15 cellular contexts compared by ENCODE assay signal in the genomic region with DNA sequence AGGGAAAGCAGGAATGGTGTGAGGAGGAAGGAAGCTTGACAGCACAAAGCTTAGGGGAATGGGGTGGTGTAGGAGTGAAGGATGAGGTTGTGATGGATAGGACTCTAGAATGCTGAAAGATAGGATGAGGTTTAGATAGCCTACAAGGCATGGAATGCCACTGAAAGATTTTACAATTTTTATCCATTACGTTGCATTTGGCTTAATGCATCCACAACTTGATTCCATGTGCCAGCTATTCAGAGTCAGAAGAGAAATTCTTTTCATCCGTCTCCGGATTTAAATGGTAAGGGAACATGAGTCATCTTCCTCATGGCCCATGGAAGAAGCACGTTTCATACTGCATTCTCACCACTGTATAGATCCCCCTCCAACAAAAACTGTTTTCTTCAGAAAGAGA.
DNase-seq lines count a peak whose midpoint lies in the region; ATAC-seq, FAIRE-seq and TF ChIP-seq lines count a peak whose summit lies in the region.
"Had no signal": no experiment of that assay in that cellular context is flagged by ENCODE, and none has a peak within 500 bp of the region (broad histone marks: within the 10 kb centered on the region; RNA-seq: fewer than 3 reads in every experiment).

No MANE protein-coding gene starts in this region.

- no peak overlapping the region for H3K27ac Mint-ChIP-seq in activated T-helper 2 cell treated with anti-CD3 and anti-CD28 coated beads, Interferon-gamma antibody, Interleukin-2, Interleukin-4, amounts not matched to agents 10 μg/mL and 5 μg/mL and 100 μg/mL, durations not matched to agents 14 hours and 24 hours and 36 hours
- H3K27ac Mint-ChIP-seq: activated naive CD8-positive, alpha-beta T cell treated with anti-CD3 and anti-CD28 coated beads, Interleukin-2, amount 10 ng/mL, durations not matched to agents 7 days and 5 days; T-cell had no signal

- in situ Hi-C loops in IMR-90 (cut with MboI; ENCODE audit: low sequenced_read_pairs), result no loop called here

- TF ChIP-seq POLR2A in IMR-90 (IDR thresholded peaks at IDR 0.05; ENCODE audit: low read depth, low read length), result no peak

- H3K14ac ChIP-seq in IMR-90 (replicated peaks; ENCODE audit: low read depth, low read length), result peak overlapping the region; percentile 79; the same call in 1 of the 2 replicates

- no peak overlapping the region for H3K4me3 Mint-ChIP-seq in activated T-helper 2 cell treated with anti-CD3 and anti-CD28 coated beads, Interferon-gamma antibody, Interleukin-2, Interleukin-4, amounts not matched to agents 10 μg/mL and 5 μg/mL and 100 μg/mL, durations not matched to agents 14 hours and 24 hours and 36 hours (ENCODE audit: low read depth)
- H3K4me3 Mint-ChIP-seq: activated naive CD8-positive, alpha-beta T cell treated with anti-CD3 and anti-CD28 coated beads, Interleukin-2, amount 10 ng/mL, durations not matched to agents 7 days and 5 days; T-cell had no signal

- no peak overlapping the region for H3K23ac ChIP-seq in IMR-90 (ENCODE audit: low read depth, low read length)

- DNase-seq in AG09309 (ENCODE audit: low read depth), result peak; percentile 21
- peak; percentile 84 for DNase-seq in IMR-90
- DNase-seq in bronchial epithelial cell (ENCODE audit: low read depth), result peak; percentile 46
- DNase-seq in iris pigment epithelial cell (ENCODE audit: low read depth), result peak; percentile 12
- no peak for DNase-seq in NCI-H1694 (lab: John Stamatoyannopoulos, UW)
- no peak for DNase-seq in NCI-H1092 treated with DMSO at 0.1 percent for 48 hours (lab: John Stamatoyannopoulos, UW)
- DNase-seq in activated T-helper 2 cell treated with anti-CD3 and anti-CD28 coated beads, Interferon-gamma antibody, Interleukin-2, Interleukin-4, amounts not matched to agents 10 μg/mL and 5 μg/mL and 100 μg/mL, durations not matched to agents 14 hours and 24 hours and 36 hours (ENCODE audit: low spot score), result no peak
- DNase-seq: activated naive CD8-positive, alpha-beta T cell treated with anti-CD3 and anti-CD28 coated beads, Interleukin-2, amount 10 ng/mL, durations not matched to agents 7 days and 5 days; dorsolateral prefrontal cortex; NCI-H1417; occipital lobe; spleen; T-cell had no signal

- no peak overlapping the region for H2AFZ ChIP-seq in IMR-90 (replicated peaks; ENCODE audit: low read length, poor library complexity)

- no peak for TF ChIP-seq RAD21 in IMR-90 (IDR thresholded peaks at IDR 0.05; ENCODE audit: low read length)

- peak overlapping the region; percentile 45 for H2BK5ac ChIP-seq in IMR-90 (ENCODE audit: low read depth, low read length, poor library complexity, severe bottlenecking)

- peak overlapping the region; percentile 31 for H3K4me2 ChIP-seq in IMR-90 (ENCODE audit: low read depth, low read length)

- intact Hi-C loops in IMR-90 (cut with micrococcal nuclease), result no loop called here
- intact Hi-C loops in activated T-helper 2 cell treated with anti-CD3 and anti-CD28 coated beads, Interferon-gamma antibody, Interleukin-2, Interleukin-4, amounts not matched to agents 10 μg/mL and 5 μg/mL and 100 μg/mL, durations not matched to agents 14 hours and 24 hours and 36 hours (cut with micrococcal nuclease), result no loop called here

- H3K36me3 Mint-ChIP-seq in activated T-helper 2 cell treated with anti-CD3 and anti-CD28 coated beads, Interferon-gamma antibody, Interleukin-2, Interleukin-4, amounts not matched to agents 10 μg/mL and 5 μg/mL and 100 μg/mL, durations not matched to agents 14 hours and 24 hours and 36 hours (ENCODE audit: low read depth), result no peaks in the 10 kb centered on the region
- H3K36me3 Mint-ChIP-seq: activated naive CD8-positive, alpha-beta T cell treated with anti-CD3 and anti-CD28 coated beads, Interleukin-2, amount 10 ng/mL, durations not matched to agents 7 days and 5 days had no signal

- ATAC-seq in IMR-90 (ENCODE audit: low read depth) (peak; percentile 89), HG02798 (IDR thresholded peaks at IDR 0.05; ENCODE audit: poor library complexity, unreplicated experiment) (no peak)
- ATAC-seq: gastroesophageal sphincter, T-cell had no signal

- H4K91ac ChIP-seq in IMR-90 (ENCODE audit: insufficient read depth, low read depth, low read length), result 0 out of 2 replicates have a peak overlapping the region, but pooled peaks have one; percentile 45

- peaks cover 6% of the 10 kb centered on the region for H3K9me1 ChIP-seq in IMR-90 (ENCODE audit: insufficient read depth, low read length)

- H3K4me3 ChIP-seq in AG09309 (ENCODE audit: control insufficient read depth, low read depth, low read length), result no peak overlapping the region
- no peak overlapping the region for H3K4me3 ChIP-seq in IMR-90 (ENCODE audit: insufficient read depth, low read depth, low read length)
- H3K4me3 ChIP-seq in bronchial epithelial cell (ENCODE audit: low read depth, low read length), result no peak overlapping the region
- H3K4me3 ChIP-seq: dorsolateral prefrontal cortex, gastroesophageal sphincter, spleen had no signal

- H3K79me1 ChIP-seq in IMR-90 (ENCODE audit: low read depth in 1 of 2, low read length in 2 of 2), result no peaks in the 10 kb centered on the region

- no peaks in the 10 kb centered on the region for H3K4me1 Mint-ChIP-seq in activated T-helper 2 cell treated with anti-CD3 and anti-CD28 coated beads, Interferon-gamma antibody, Interleukin-2, Interleukin-4, amounts not matched to agents 10 μg/mL and 5 μg/mL and 100 μg/mL, durations not matched to agents 14 hours and 24 hours and 36 hours (ENCODE audit: low read depth)
- H3K4me1 Mint-ChIP-seq: activated naive CD8-positive, alpha-beta T cell treated with anti-CD3 and anti-CD28 coated beads, Interleukin-2, amount 10 ng/mL, durations not matched to agents 7 days and 5 days; T-cell had no signal

- H2AK5ac ChIP-seq in IMR-90 (ENCODE audit: low read depth, low read length), result no peak overlapping the region; the same call in 1 of the 2 replicates

- no peak overlapping the region for H3K9ac ChIP-seq in IMR-90 (ENCODE audit: low read depth, low read length)

- H3K27me3 ChIP-seq in IMR-90 (ENCODE audit: control insufficient read depth, insufficient read depth, low read length) (peaks cover 1% of the 10 kb centered on the region; the same call in 1 of the 2 replicates), bronchial epithelial cell (ENCODE audit: control insufficient read depth, insufficient read depth, low read length) (no peaks in the 10 kb centered on the region)
- H3K27me3 ChIP-seq: dorsolateral prefrontal cortex, gastroesophageal sphincter, spleen had no signal

- no peaks in the 10 kb centered on the region for H4K20me1 ChIP-seq in IMR-90 (ENCODE audit: insufficient read depth, low read length)

- H3K9me3 ChIP-seq in IMR-90 (ENCODE audit: control insufficient read depth, insufficient read depth, low read length), result no peaks in the 10 kb centered on the region
- H3K9me3 ChIP-seq: gastroesophageal sphincter had no signal

- peak overlapping the region; percentile 91 for H3K18ac ChIP-seq in IMR-90 (ENCODE audit: low read depth, low read length)

- CTCF ChIA-PET in IMR-90 (lab: Yijun Ruan, JAX), result interaction anchor here (0.7 kb wide), 1 partner anchor 9 kb away, joined by 3 read pairs; no protein-coding TSS in a partner anchor

- H4K8ac ChIP-seq in IMR-90 (ENCODE audit: low read depth in 2 of 2, low read length in 2 of 2), result no peak overlapping the region; a peak in 1 of 4 replicates

- no peak overlapping the region for H3K56ac ChIP-seq in IMR-90 (ENCODE audit: extremely low read depth, insufficient read depth, low read length)

- no TSS peak for BruUV-seq in IMR-90 (replicated peaks; lab: Mats Ljungman, UMichigan)

- no peak for TF ChIP-seq CTCF in AG09309 (IDR thresholded peaks at IDR 0.05; ENCODE audit: control insufficient read depth, insufficient read depth, low read depth, low read length, missing control alignments)
- no peak for TF ChIP-seq CTCF in IMR-90 (conservative IDR thresholded peaks at IDR 0.05; ENCODE audit: low read depth, low read length)
- TF ChIP-seq CTCF in bronchial epithelial cell (IDR thresholded peaks at IDR 0.05; ENCODE audit: insufficient read depth, low read length, severe bottlenecking), result no peak

- POLR2A ChIA-PET in IMR-90 (lab: Charles Lee; ENCODE audit: unreplicated experiment), result no interaction called here

- H3K9me3 Mint-ChIP-seq in activated T-helper 2 cell treated with anti-CD3 and anti-CD28 coated beads, Interferon-gamma antibody, Interleukin-2, Interleukin-4, amounts not matched to agents 10 μg/mL and 5 μg/mL and 100 μg/mL, durations not matched to agents 14 hours and 24 hours and 36 hours, result no peaks in the 10 kb centered on the region

- no peaks in the 10 kb centered on the region for H3K27me3 Mint-ChIP-seq in activated T-helper 2 cell treated with anti-CD3 and anti-CD28 coated beads, Interferon-gamma antibody, Interleukin-2, Interleukin-4, amounts not matched to agents 10 μg/mL and 5 μg/mL and 100 μg/mL, durations not matched to agents 14 hours and 24 hours and 36 hours (ENCODE audit: low read depth)
- H3K27me3 Mint-ChIP-seq: activated naive CD8-positive, alpha-beta T cell treated with anti-CD3 and anti-CD28 coated beads, Interleukin-2, amount 10 ng/mL, durations not matched to agents 7 days and 5 days; T-cell had no signal

- dilution Hi-C loops in IMR-90 (cut with HindIII; ENCODE audit: low sequenced_read_pairs, unreplicated experiment), result no loop called here

- H2BK20ac ChIP-seq in IMR-90 (ENCODE audit: low read depth, low read length), result peak overlapping the region; percentile 69; the same call in 1 of the 2 replicates

- H2BK15ac ChIP-seq in IMR-90 (ENCODE audit: low read depth, low read length), result 0 out of 3 replicates have a peak overlapping the region, but pooled peaks have one; percentile 1

- H3K36me3 ChIP-seq in IMR-90 (ENCODE audit: control insufficient read depth, insufficient read depth, low read length) (no peaks in the 10 kb centered on the region), bronchial epithelial cell (ENCODE audit: control insufficient read depth, insufficient read depth, low read length) (no peaks in the 10 kb centered on the region)
- H3K36me3 ChIP-seq: gastroesophageal sphincter, spleen had no signal

- H2BK120ac ChIP-seq in IMR-90 (ENCODE audit: low read depth, low read length), result peak overlapping the region; percentile 65; the same call in 1 of the 2 replicates

- H3K4ac ChIP-seq in IMR-90 (ENCODE audit: low read depth, low read length), result peak overlapping the region; percentile 71

- WGBS in IMR-90 (ENCODE audit: extremely low coverage in 2 of 2, insufficient read length in 1 of 2), 2 experiments, result no CpG with 5 or more reads among the region's 4 CpGs

- 0 out of 2 replicates have a peak overlapping the region, but pooled peaks have one; percentile 38 for H4K5ac ChIP-seq in IMR-90 (ENCODE audit: low read depth, low read length)

- peaks cover 11% of the 10 kb centered on the region for H3K4me1 ChIP-seq in IMR-90 (ENCODE audit: control insufficient read depth, insufficient read depth, low read length)
- H3K4me1 ChIP-seq: gastroesophageal sphincter, spleen had no signal

- peak overlapping the region; percentile 44 for H2AK9ac ChIP-seq in IMR-90 (replicated peaks; ENCODE audit: low read depth, low read length, poor library complexity)

- FAIRE-seq in bronchial epithelial cell (lab: Jason Lieb, UNC), result no peak

- H3K27ac ChIP-seq in IMR-90 (ENCODE audit: insufficient read depth, low read length), result no peak overlapping the region
- H3K27ac ChIP-seq: dorsolateral prefrontal cortex, gastroesophageal sphincter, spleen had no signal

TF ChIP-seq in IMR-90, 13 proteins besides CTCF, POLR2A, EP300 and RAD21 (continues in another document):
- TF ChIP-seq BHLHE40 (IDR thresholded peaks at IDR 0.05; ENCODE audit: low read depth, low read length), result peak; percentile 78

Comparison
In these comparisons a context has a peak if more than half of its experiments do, and no peak if none do; other contexts are left out.
1. DNase-seq: peak in AG09309 (single experiment), IMR-90 (single experiment), bronchial epithelial cell (single experiment) and iris pigment epithelial cell (single experiment); none in NCI-H1694 (single experiment), NCI-H1092 treated with DMSO at 0.1 percent for 48 hours (single experiment) and activated T-helper 2 cell treated with anti-CD3 and anti-CD28 coated beads, Interferon-gamma antibody, Interleukin-2, Interleukin-4, amounts not matched to agents 10 μg/mL and 5 μg/mL and 100 μg/mL, durations not matched to agents 14 hours and 24 hours and 36 hours (single experiment).